Comparison of ENCODE assay signal across 8 cellular contexts in genomic region chr16:85010446-85010930, GRCh38. TPM values are rescaled to one million over a fixed set of nuclear protein-coding genes. Genes with fewer than 3 reads are reported as not detected.
DNase-seq lines count a peak whose midpoint lies in the region; ATAC-seq and TF ChIP-seq lines count a peak whose summit lies in the region.

No MANE protein-coding gene starts in this region.

- peaks cover 56% of the 10 kb centered on the region for H3K79me2 ChIP-seq in SK-N-SH (ENCODE audit: insufficient read depth)

- H3K4me1 ChIP-seq in SK-N-SH (ENCODE audit: control insufficient read depth in 1 of 2, insufficient read depth in 2 of 2, low read depth in 1 of 2, low read length in 1 of 2) = peaks cover 7 to 13% of the 10 kb centered on the region in 2 experiments; a peak in 3 of 4 replicates
- peaks cover 26% of the 10 kb centered on the region for H3K4me1 ChIP-seq in stomach smooth muscle (ENCODE audit: control insufficient read depth, insufficient read depth, low read length)

- H3K27me3 ChIP-seq in SK-N-SH (ENCODE audit: insufficient read depth) (no peaks in the 10 kb centered on the region), stomach smooth muscle (ENCODE audit: control insufficient read depth in 1 of 2, insufficient read depth in 2 of 2, low read length in 2 of 2) (no peaks in the 10 kb centered on the region)

- H3K9me3 ChIP-seq in SK-N-SH = no peaks in the 10 kb centered on the region
- H3K9me3 ChIP-seq in stomach smooth muscle (ENCODE audit: control insufficient read depth in 2 of 2, low read length in 2 of 2) = no peaks in the 10 kb centered on the region

- H3K36me3 ChIP-seq in SK-N-SH (replicated peaks in 1 of 2; ENCODE audit: control insufficient read depth in 1 of 2, insufficient read depth in 2 of 2, low read length in 1 of 2) (peaks cover 0 to 10% of the 10 kb centered on the region in 2 experiments), stomach smooth muscle (ENCODE audit: control insufficient read depth in 2 of 2, insufficient read depth in 2 of 2, low read length in 2 of 2) (peaks cover 0 to 2% of the 10 kb centered on the region in 2 donors)

- H2AFZ ChIP-seq in SK-N-SH (ENCODE audit: low read depth) = no peak overlapping the region

- no peaks in the 10 kb centered on the region for H3K9me2 ChIP-seq in SK-N-SH

- TF ChIP-seq CTCF in SK-N-SH (IDR thresholded peaks at IDR 0.05) (no peak), VCaP (conservative IDR thresholded peaks at IDR 0.05) (no peak)

- WGBS in SK-N-SH (ENCODE audit: low lambda C conversion rate) = 28% methylated on average over 9 of the region's 9 CpGs

- H3K27ac ChIP-seq in SK-N-SH (ENCODE audit: low read depth in 2 of 2, low read length in 1 of 2) (peak overlapping the region; percentile 66 to 93; a peak in 3 of 4 replicates), VCaP (peak overlapping the region; percentile 69), stomach smooth muscle (ENCODE audit: low read length) (peak overlapping the region; percentile 62)

- CTCF ChIA-PET in SK-N-SH (lab: Yijun Ruan, JAX) = interaction anchor here (0.8 to 3.6 kb wide), 3 partner anchors 39 to 257 kb away, joined by 4 to 12 read pairs (median 5); no protein-coding TSS in a partner anchor

- no peak for TF ChIP-seq RAD21 in SK-N-SH (IDR thresholded peaks at IDR 0.05; ENCODE audit: low read length)

- H3K4me3 ChIP-seq in SK-N-SH (ENCODE audit: low read depth in 2 of 2, low read length in 1 of 2) (peak overlapping the region; percentile 75 to 95), iPS-11a (ENCODE audit: low read depth, low read length) (peak overlapping the region; percentile 96), stomach smooth muscle (ENCODE audit: low read length in 2 of 2) (peak overlapping the region; percentile 64 to 97)

- no peak for DNase-seq in SK-N-SH
- DNase-seq in NCI-H1105 (lab: John Stamatoyannopoulos, UW) = no peak
- DNase-seq in stimulated activated CD4-positive, alpha-beta T cell treated with anti-CD3 and anti-CD28 coated beads, Interleukin-12 subunit alpha, Interleukin-12 subunit beta, amount 100 ng/mL, for 4 hours = no peak
- no peak for DNase-seq in medulla oblongata (ENCODE audit: extremely low spot score)

- no peak for TF ChIP-seq EP300 in SK-N-SH (IDR thresholded peaks at IDR 0.05; ENCODE audit: borderline replicate concordance in 1 of 2, low read depth in 1 of 2, low read length in 1 of 2)

- H3K9ac ChIP-seq in SK-N-SH (peak overlapping the region; percentile 98), stomach smooth muscle (ENCODE audit: low read length in 2 of 2) (peak overlapping the region; percentile 91 to 94)

- POLR2A ChIA-PET in SK-N-SH (lab: Yijun Ruan, JAX) = no interaction called here

- peak overlapping the region; percentile 95 for H3K4me2 ChIP-seq in SK-N-SH

- H3F3A ChIP-seq in SK-N-SH (replicated peaks; ENCODE audit: insufficient read depth) = peaks cover 20% of the 10 kb centered on the region

- ATAC-seq in SK-N-SH treated with all-trans-retinoic acid at 6 μM for 48 hours = no peak; the same call in 2 of the 3 replicates

- peaks cover 4% of the 10 kb centered on the region for H4K20me1 ChIP-seq in SK-N-SH (ENCODE audit: insufficient read depth)

TF ChIP-seq in SK-N-SH, 30 proteins besides CTCF, POLR2A, EP300 and RAD21:
- TF ChIP-seq GABPA (IDR thresholded peaks at IDR 0.05; ENCODE audit: low read depth) (0 out of 2 replicates have a peak, but pooled peaks have one; percentile 19), SMC3 (IDR thresholded peaks at IDR 0.05; ENCODE audit: low read depth, low read length) (no peak)

TF ChIP-seq in SK-N-SH treated with all-trans-retinoic acid at 6 μM for 48 hours, 23 proteins besides CTCF, POLR2A, EP300 and RAD21:
- TF ChIP-seq RARB (CRISPR knock-in tag; IDR thresholded peaks at IDR 0.05) (no peak), ZNF70 (CRISPR knock-in tag; IDR thresholded peaks at IDR 0.05) (no peak), OSR1 (CRISPR knock-in tag; IDR thresholded peaks at IDR 0.05) (no peak), ARNTL (CRISPR knock-in tag; IDR thresholded peaks at IDR 0.05; ENCODE audit: borderline replicate concordance, low read depth) (no peak), TOX (CRISPR knock-in tag; IDR thresholded peaks at IDR 0.05; ENCODE audit: borderline replicate concordance) (no peak)

RNA-seq across cellular contexts. Expression of gene ZDHHC7, which starts 0.8 kb away (rescaled TPM):
- 69.3 and 114 TPM in 2 replicates for polyA plus RNA-seq in SK-N-SH (2012; rRNA removed)
- polyA plus RNA-seq in SK-N-SH (2012; cell fraction: cytosol; rRNA removed) = 65.1 and 80.3 TPM in 2 replicates
- polyA plus RNA-seq in SK-N-SH (2012; cell fraction: nucleus; rRNA removed) = 62.2 and 73.3 TPM in 2 replicates

RNA-seq across cellular contexts. Expression of gene KIAA0513, which starts 17.1 kb away (rescaled TPM):
- 4.8 and 6.5 TPM in 2 replicates for polyA plus RNA-seq in SK-N-SH (2012; rRNA removed)
- 2.8 and 3.9 TPM in 2 replicates for polyA plus RNA-seq in SK-N-SH (2012; cell fraction: cytosol; rRNA removed)
- polyA plus RNA-seq in SK-N-SH (2012; cell fraction: nucleus; rRNA removed) = 6.8 and 7.4 TPM in 2 replicates
